In genomic region chr21:33914188-33914587, GRCh38 we compare ENCODE assay signal across 10 cellular contexts. TPM values are rescaled to one million over a fixed set of nuclear protein-coding genes. Genes with fewer than 3 reads are reported as not detected.
DNase-seq lines count a peak whose midpoint lies in the region; ATAC-seq, FAIRE-seq and TF ChIP-seq lines count a peak whose summit lies in the region.
"Had no signal": no experiment of that assay in that cellular context is flagged by ENCODE, and none has a peak within 500 bp of the region (broad histone marks: within the 10 kb centered on the region; RNA-seq: fewer than 3 reads in every experiment).

No MANE protein-coding gene starts in this region.

- no peaks in the 10 kb centered on the region for H3K27me3 ChIP-seq in lower lobe of right lung (ENCODE audit: low read depth)

- ATAC-seq in lower lobe of right lung (no peak), GM18502 (IDR thresholded peaks at IDR 0.05; ENCODE audit: poor library complexity, unreplicated experiment) (no peak)

- DNase-seq in GM12864 (ENCODE audit: low read depth) (no peak), lower lobe of right lung (no peak), hepatic stellate cell (ENCODE audit: low spot score) (no peak), NOMO-1 (lab: John Stamatoyannopoulos, UW; ENCODE audit: unreplicated experiment in 2 of 2) (no peak), HTR-8/SVneo (ENCODE audit: insufficient read length, low spot score) (no peak)
- DNase-seq in activated T-helper 1 cell treated with anti-CD3 and anti-CD28 coated beads, Interleukin-12 subunit alpha, Interleukin-12 subunit beta, Interleukin-2, Interleukin-4 antibody, amounts not matched to agents 30 ng/mL and 10 ng/mL and 1 ng/mL, durations not matched to agents 14 hours and 24 hours and 36 hours (ENCODE audit: low spot score), result no peak
- DNase-seq: DMS79, NCI-H1417 had no signal

- peaks cover 27% of the 10 kb centered on the region for H3K36me3 Mint-ChIP-seq in activated T-helper 1 cell treated with anti-CD3 and anti-CD28 coated beads, Interleukin-12 subunit alpha, Interleukin-12 subunit beta, Interleukin-2, Interleukin-4 antibody, amounts not matched to agents 30 ng/mL and 10 ng/mL and 1 ng/mL, durations not matched to agents 14 hours and 24 hours and 36 hours (ENCODE audit: low read depth)

- H3K27ac Mint-ChIP-seq in activated T-helper 1 cell treated with anti-CD3 and anti-CD28 coated beads, Interleukin-12 subunit alpha, Interleukin-12 subunit beta, Interleukin-2, Interleukin-4 antibody, amounts not matched to agents 30 ng/mL and 10 ng/mL and 1 ng/mL, durations not matched to agents 14 hours and 24 hours and 36 hours, result peak overlapping the region; percentile 2

- no peak for TF ChIP-seq CTCF in 22Rv1 (IDR thresholded peaks at IDR 0.05)
- TF ChIP-seq CTCF in GM12864 (IDR thresholded peaks at IDR 0.05; ENCODE audit: low read depth, low read length, missing control alignments), result no peak
- no peak for TF ChIP-seq CTCF in lower lobe of right lung (IDR thresholded peaks at IDR 0.05)

- H3K4me1 ChIP-seq in lower lobe of right lung, result peaks cover 23% of the 10 kb centered on the region

- H3K36me3 ChIP-seq in lower lobe of right lung, result peaks cover 47% of the 10 kb centered on the region

- no peaks in the 10 kb centered on the region for H3K9me3 Mint-ChIP-seq in activated T-helper 1 cell treated with anti-CD3 and anti-CD28 coated beads, Interleukin-12 subunit alpha, Interleukin-12 subunit beta, Interleukin-2, Interleukin-4 antibody, amounts not matched to agents 30 ng/mL and 10 ng/mL and 1 ng/mL, durations not matched to agents 14 hours and 24 hours and 36 hours

- intact Hi-C loops in activated T-helper 1 cell treated with anti-CD3 and anti-CD28 coated beads, Interleukin-12 subunit alpha, Interleukin-12 subunit beta, Interleukin-2, Interleukin-4 antibody, amounts not matched to agents 30 ng/mL and 10 ng/mL and 1 ng/mL, durations not matched to agents 14 hours and 24 hours and 36 hours (cut with micrococcal nuclease), result loop anchor here (2.0 kb wide), 1 partner anchor 277 kb away; no protein-coding TSS in a partner anchor
- intact Hi-C loops in lower lobe of right lung (cut with DNase I), result no loop called here

- FAIRE-seq in HTR-8/SVneo (lab: Jason Lieb, UNC), result no peak

- H3K4me3 Mint-ChIP-seq in activated T-helper 1 cell treated with anti-CD3 and anti-CD28 coated beads, Interleukin-12 subunit alpha, Interleukin-12 subunit beta, Interleukin-2, Interleukin-4 antibody, amounts not matched to agents 30 ng/mL and 10 ng/mL and 1 ng/mL, durations not matched to agents 14 hours and 24 hours and 36 hours, result peak overlapping the region; percentile 99

- H3K9me3 ChIP-seq in lower lobe of right lung, result no peaks in the 10 kb centered on the region

- H3K27me3 Mint-ChIP-seq in activated T-helper 1 cell treated with anti-CD3 and anti-CD28 coated beads, Interleukin-12 subunit alpha, Interleukin-12 subunit beta, Interleukin-2, Interleukin-4 antibody, amounts not matched to agents 30 ng/mL and 10 ng/mL and 1 ng/mL, durations not matched to agents 14 hours and 24 hours and 36 hours (ENCODE audit: insufficient read depth), result no peaks in the 10 kb centered on the region

- H3K4me3 ChIP-seq in GM12864 (ENCODE audit: low read depth, low read length) (peak overlapping the region; percentile 100), lower lobe of right lung (peak overlapping the region; percentile 98)

- H3K4me1 Mint-ChIP-seq in activated T-helper 1 cell treated with anti-CD3 and anti-CD28 coated beads, Interleukin-12 subunit alpha, Interleukin-12 subunit beta, Interleukin-2, Interleukin-4 antibody, amounts not matched to agents 30 ng/mL and 10 ng/mL and 1 ng/mL, durations not matched to agents 14 hours and 24 hours and 36 hours (ENCODE audit: low read depth), result peaks cover 44% of the 10 kb centered on the region

- H3K27ac ChIP-seq in 22Rv1 (peak overlapping the region; percentile 65; the same call in 1 of the 2 replicates), lower lobe of right lung (no peak overlapping the region)

RNA-seq across cellular contexts. Expression of gene ATP5PO, which starts 1.4 kb away (rescaled TPM):
- 168 and 176 TPM in 2 replicates for total RNA-seq in activated T-helper 1 cell treated with anti-CD3 and anti-CD28 coated beads, Interleukin-12 subunit alpha, Interleukin-12 subunit beta, Interleukin-2, Interleukin-4 antibody, amounts not matched to agents 30 ng/mL and 10 ng/mL and 1 ng/mL, durations not matched to agents 14 hours and 24 hours and 36 hours
- total RNA-seq in lower lobe of right lung, result 100 TPM
